In the genomic region with DNA sequence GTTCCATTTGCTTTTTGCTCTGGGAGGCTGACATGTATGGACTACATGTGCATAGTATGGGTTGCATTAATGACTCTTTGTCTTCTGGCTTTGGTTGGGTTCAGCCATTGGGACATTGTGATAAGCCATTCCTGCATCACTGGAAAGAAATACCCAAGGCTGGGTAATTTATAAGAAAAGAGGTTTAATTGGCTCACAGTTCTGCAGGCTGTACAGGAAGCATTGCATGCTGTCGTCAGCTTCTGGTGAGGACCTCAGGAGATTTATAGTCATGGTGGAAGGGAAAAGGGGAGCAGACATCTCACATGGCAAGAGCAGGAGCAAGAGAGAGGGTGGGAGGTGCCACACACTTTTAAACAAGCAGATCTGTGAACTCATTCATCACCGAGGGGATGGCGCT, we compare ENCODE assay signal across 1 cellular context. TPM values are rescaled to one million over a fixed set of nuclear protein-coding genes. Genes with fewer than 3 reads are reported as not detected.
"Had no signal": no experiment of that assay in that cellular context is flagged by ENCODE, and none has a peak within 500 bp of the region (broad histone marks: within the 10 kb centered on the region; RNA-seq: fewer than 3 reads in every experiment).

No MANE protein-coding gene starts in this region.

RNA-seq across cellular contexts. Expression of a gene that starts 9.2 kb away (rescaled TPM):
- total RNA-seq: naive thymus-derived CD8-positive, alpha-beta T cell had no signal
